Comparison of ENCODE assay signal across 8 cellular contexts in the genomic region with DNA sequence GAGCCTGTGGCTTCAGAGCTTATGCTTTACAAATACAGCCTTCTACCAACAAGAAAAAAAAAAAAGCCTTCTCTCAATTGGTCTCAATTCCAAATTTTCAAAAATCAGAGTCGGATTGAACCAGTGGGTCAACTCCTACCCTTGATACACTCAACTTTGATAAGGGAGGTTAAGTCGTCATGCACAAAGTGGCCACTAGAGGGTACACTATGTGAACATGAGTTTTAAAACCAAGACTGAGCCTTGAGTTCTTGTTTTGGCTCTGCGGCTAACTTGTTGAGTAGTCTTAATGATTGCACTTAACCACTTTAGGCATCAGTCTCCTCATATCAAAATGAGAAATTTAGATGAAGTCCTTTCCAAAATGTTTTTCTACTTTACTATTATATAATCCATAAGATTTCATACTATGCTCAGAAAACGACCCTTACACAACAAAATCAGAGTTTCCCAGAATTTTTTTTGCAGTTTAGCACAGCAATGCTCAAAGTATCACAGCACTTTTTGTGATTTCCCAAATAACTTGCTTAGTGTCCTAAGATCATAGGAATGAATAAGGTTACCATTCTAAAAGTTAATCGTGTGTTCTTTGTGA.
DNase-seq lines count a peak whose midpoint lies in the region; ATAC-seq and TF ChIP-seq lines count a peak whose summit lies in the region.

No MANE protein-coding gene starts in this region.

- H3K4me1 ChIP-seq in HEK293 (ENCODE audit: control insufficient read depth, insufficient read depth, low read length), result no peaks in the 10 kb centered on the region
- no peaks in the 10 kb centered on the region for H3K4me1 ChIP-seq in neutrophil (ENCODE audit: control insufficient read depth in 1 of 2, insufficient read depth in 1 of 2, low read depth in 1 of 2, low read length in 1 of 2)
- no peaks in the 10 kb centered on the region for H3K4me1 ChIP-seq in upper lobe of right lung

- DNase-seq in NCI-H2081 (lab: John Stamatoyannopoulos, UW), result peak; percentile 52 to 58
- no peak for DNase-seq in NCI-H2081 treated with DMSO at 0.1 percent for 48 hours (lab: John Stamatoyannopoulos, UW)
- DNase-seq in NCI-H1930 (lab: John Stamatoyannopoulos, UW), result peak; percentile 27 to 53
- DNase-seq in activated CD4-positive, alpha-beta memory T cell treated with anti-CD3 and anti-CD28 coated beads, Interleukin-2, amount 10 ng/mL, durations not matched to agents 7 days and 5 days, result peak; percentile 61
- no peak for DNase-seq in epithelial cell of proximal tubule (ENCODE audit: low read depth)
- no peak for DNase-seq in upper lobe of right lung

- H3K9me3 Mint-ChIP-seq in activated CD4-positive, alpha-beta memory T cell treated with anti-CD3 and anti-CD28 coated beads, Interleukin-2, amount 10 ng/mL, durations not matched to agents 7 days and 5 days, result no peaks in the 10 kb centered on the region

- POLR2A ChIA-PET in HEK293 (lab: Yijun Ruan, JAX), result no interaction called here
- POLR2A ChIA-PET in activated CD4-positive, alpha-beta memory T cell treated with anti-CD3 and anti-CD28 coated beads, Interleukin-2, amount 10 ng/mL, durations not matched to agents 7 days and 5 days (lab: Charles Lee), result no interaction called here

- no peaks in the 10 kb centered on the region for H3K4me1 Mint-ChIP-seq in activated CD4-positive, alpha-beta memory T cell treated with anti-CD3 and anti-CD28 coated beads, Interleukin-2, amount 10 ng/mL, durations not matched to agents 7 days and 5 days

- TF ChIP-seq CTCF in HEK293 (tag by site-specific recombination; IDR thresholded peaks at IDR 0.05) (0 out of 2 replicates have a peak, but pooled peaks have one; percentile 14), epithelial cell of proximal tubule (conservative IDR thresholded peaks at IDR 0.05; ENCODE audit: low read depth, low read length) (peak; percentile 90), neutrophil (IDR thresholded peaks at IDR 0.05) (peak; percentile 59), upper lobe of right lung (IDR thresholded peaks at IDR 0.05) (peak; percentile 88)

- peaks cover 5% of the 10 kb centered on the region for H3K27me3 ChIP-seq in neutrophil
- H3K27me3 ChIP-seq in upper lobe of right lung, result peaks cover 5% of the 10 kb centered on the region

- H3K27ac Mint-ChIP-seq in activated CD4-positive, alpha-beta memory T cell treated with anti-CD3 and anti-CD28 coated beads, Interleukin-2, amount 10 ng/mL, durations not matched to agents 7 days and 5 days, result no peak overlapping the region

- no peaks in the 10 kb centered on the region for H3K36me3 Mint-ChIP-seq in activated CD4-positive, alpha-beta memory T cell treated with anti-CD3 and anti-CD28 coated beads, Interleukin-2, amount 10 ng/mL, durations not matched to agents 7 days and 5 days (ENCODE audit: low read depth)

- CTCF ChIA-PET in HEK293 (lab: Yijun Ruan, JAX), result interaction anchor here (0.6 to 2.9 kb wide), 41 partner anchors 9 to 514 kb away, joined by 3 to 31 read pairs (median 4); no protein-coding TSS in a partner anchor
- CTCF ChIA-PET in activated CD4-positive, alpha-beta memory T cell treated with anti-CD3 and anti-CD28 coated beads, Interleukin-2, amount 10 ng/mL, durations not matched to agents 7 days and 5 days (lab: Charles Lee), result interaction anchor here (0.7 to 1.7 kb wide), 18 partner anchors 9 to 1593 kb away, joined by 3 to 18 read pairs (median 3); no protein-coding TSS in a partner anchor

- H3K4me3 ChIP-seq in HEK293 (ENCODE audit: low read depth, low read length) (no peak overlapping the region), epithelial cell of proximal tubule (ENCODE audit: low read depth, low read length) (no peak overlapping the region), neutrophil (ENCODE audit: low read depth in 1 of 2, low read length in 1 of 2) (no peak overlapping the region), upper lobe of right lung (no peak overlapping the region)

- H3K27ac ChIP-seq in HEK293 (ENCODE audit: extremely low read depth, low read depth, low read length) (no peak overlapping the region), neutrophil (no peak overlapping the region), upper lobe of right lung (no peak overlapping the region)

- H3K27me3 Mint-ChIP-seq in activated CD4-positive, alpha-beta memory T cell treated with anti-CD3 and anti-CD28 coated beads, Interleukin-2, amount 10 ng/mL, durations not matched to agents 7 days and 5 days, result peaks cover 17% of the 10 kb centered on the region

- H3K9me3 ChIP-seq in HEK293 (ENCODE audit: control insufficient read depth, insufficient read depth, low read depth, low read length) (no peaks in the 10 kb centered on the region), neutrophil (no peaks in the 10 kb centered on the region), upper lobe of right lung (no peaks in the 10 kb centered on the region)

- no peak overlapping the region for H3K4me3 Mint-ChIP-seq in activated CD4-positive, alpha-beta memory T cell treated with anti-CD3 and anti-CD28 coated beads, Interleukin-2, amount 10 ng/mL, durations not matched to agents 7 days and 5 days

- intact Hi-C loops in upper lobe of right lung (cut with DNase I), result no loop called here

- H3K36me3 ChIP-seq in HEK293 (ENCODE audit: control insufficient read depth in 2 of 2, insufficient read depth in 1 of 2, low read length in 2 of 2), result no peaks in the 10 kb centered on the region
- H3K36me3 ChIP-seq in neutrophil, result no peaks in the 10 kb centered on the region
- H3K36me3 ChIP-seq in upper lobe of right lung, result no peaks in the 10 kb centered on the region

- ATAC-seq in upper lobe of right lung, result peak; percentile 94

TF ChIP-seq in HEK293, 187 proteins besides CTCF, POLR2A, EP300 and RAD21 (continues in another document):
- TF ChIP-seq ZNF202 (tag by site-specific recombination; IDR thresholded peaks at IDR 0.05; ENCODE audit: borderline replicate concordance) (no peak), ZSCAN23 (tag by site-specific recombination; IDR thresholded peaks at IDR 0.05) (no peak), SCRT2 (tag by site-specific recombination; IDR thresholded peaks at IDR 0.05) (peak; percentile 53), TRIM28 (IDR thresholded peaks at IDR 0.05; ENCODE audit: borderline replicate concordance, low read length) (0 out of 2 replicates have a peak, but pooled peaks have one; percentile 16), ZNF670 (tag by site-specific recombination; IDR thresholded peaks at IDR 0.05; ENCODE audit: low read depth) (no peak), SCRT1 (tag by site-specific recombination; IDR thresholded peaks at IDR 0.05; ENCODE audit: borderline replicate concordance) (peak; percentile 20; the same call in 1 of the 2 replicates), ZNF548 (tag by site-specific recombination; IDR thresholded peaks at IDR 0.05) (no peak)
- TF ChIP-seq, protein P1, sequence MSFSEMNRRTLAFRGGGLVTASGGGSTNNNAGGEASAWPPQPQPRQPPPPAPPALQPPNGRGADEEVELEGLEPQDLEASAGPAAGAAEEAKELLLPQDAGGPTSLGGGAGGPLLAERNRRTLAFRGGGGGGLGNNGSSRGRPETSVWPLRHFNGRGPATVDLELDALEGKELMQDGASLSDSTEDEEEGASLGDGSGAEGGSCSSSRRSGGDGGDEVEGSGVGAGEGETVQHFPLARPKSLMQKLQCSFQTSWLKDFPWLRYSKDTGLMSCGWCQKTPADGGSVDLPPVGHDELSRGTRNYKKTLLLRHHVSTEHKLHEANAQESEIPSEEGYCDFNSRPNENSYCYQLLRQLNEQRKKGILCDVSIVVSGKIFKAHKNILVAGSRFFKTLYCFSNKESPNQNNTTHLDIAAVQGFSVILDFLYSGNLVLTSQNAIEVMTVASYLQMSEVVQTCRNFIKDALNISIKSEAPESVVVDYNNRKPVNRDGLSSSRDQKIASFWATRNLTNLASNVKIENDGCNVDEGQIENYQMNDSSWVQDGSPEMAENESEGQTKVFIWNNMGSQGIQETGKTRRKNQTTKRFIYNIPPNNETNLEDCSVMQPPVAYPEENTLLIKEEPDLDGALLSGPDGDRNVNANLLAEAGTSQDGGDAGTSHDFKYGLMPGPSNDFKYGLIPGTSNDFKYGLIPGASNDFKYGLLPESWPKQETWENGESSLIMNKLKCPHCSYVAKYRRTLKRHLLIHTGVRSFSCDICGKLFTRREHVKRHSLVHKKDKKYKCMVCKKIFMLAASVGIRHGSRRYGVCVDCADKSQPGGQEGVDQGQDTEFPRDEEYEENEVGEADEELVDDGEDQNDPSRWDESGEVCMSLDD (tag by site-specific recombination; IDR thresholded peaks at IDR 0.05), result no peak
- TF ChIP-seq, protein P2, sequence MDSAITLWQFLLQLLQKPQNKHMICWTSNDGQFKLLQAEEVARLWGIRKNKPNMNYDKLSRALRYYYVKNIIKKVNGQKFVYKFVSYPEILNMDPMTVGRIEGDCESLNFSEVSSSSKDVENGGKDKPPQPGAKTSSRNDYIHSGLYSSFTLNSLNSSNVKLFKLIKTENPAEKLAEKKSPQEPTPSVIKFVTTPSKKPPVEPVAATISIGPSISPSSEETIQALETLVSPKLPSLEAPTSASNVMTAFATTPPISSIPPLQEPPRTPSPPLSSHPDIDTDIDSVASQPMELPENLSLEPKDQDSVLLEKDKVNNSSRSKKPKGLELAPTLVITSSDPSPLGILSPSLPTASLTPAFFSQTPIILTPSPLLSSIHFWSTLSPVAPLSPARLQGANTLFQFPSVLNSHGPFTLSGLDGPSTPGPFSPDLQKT (IDR thresholded peaks at IDR 0.05; ENCODE audit: borderline replicate concordance, low read depth, low read length), result no peak
- TF ChIP-seq, protein P3, sequence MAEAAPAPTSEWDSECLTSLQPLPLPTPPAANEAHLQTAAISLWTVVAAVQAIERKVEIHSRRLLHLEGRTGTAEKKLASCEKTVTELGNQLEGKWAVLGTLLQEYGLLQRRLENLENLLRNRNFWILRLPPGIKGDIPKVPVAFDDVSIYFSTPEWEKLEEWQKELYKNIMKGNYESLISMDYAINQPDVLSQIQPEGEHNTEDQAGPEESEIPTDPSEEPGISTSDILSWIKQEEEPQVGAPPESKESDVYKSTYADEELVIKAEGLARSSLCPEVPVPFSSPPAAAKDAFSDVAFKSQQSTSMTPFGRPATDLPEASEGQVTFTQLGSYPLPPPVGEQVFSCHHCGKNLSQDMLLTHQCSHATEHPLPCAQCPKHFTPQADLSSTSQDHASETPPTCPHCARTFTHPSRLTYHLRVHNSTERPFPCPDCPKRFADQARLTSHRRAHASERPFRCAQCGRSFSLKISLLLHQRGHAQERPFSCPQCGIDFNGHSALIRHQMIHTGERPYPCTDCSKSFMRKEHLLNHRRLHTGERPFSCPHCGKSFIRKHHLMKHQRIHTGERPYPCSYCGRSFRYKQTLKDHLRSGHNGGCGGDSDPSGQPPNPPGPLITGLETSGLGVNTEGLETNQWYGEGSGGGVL (tag by site-specific recombination; IDR thresholded peaks at IDR 0.05), result no peak

Comparison
In these comparisons a context has a peak if more than half of its experiments do, and no peak if none do; other contexts are left out.
1. DNase-seq: peak in NCI-H2081 (2 of 2), NCI-H1930 (2 of 2) and activated CD4-positive, alpha-beta memory T cell treated with anti-CD3 and anti-CD28 coated beads, Interleukin-2, amount 10 ng/mL, durations not matched to agents 7 days and 5 days (single experiment); none in NCI-H2081 treated with DMSO at 0.1 percent for 48 hours (single experiment), epithelial cell of proximal tubule (single experiment) and upper lobe of right lung (single experiment).
2. CTCF ChIP-seq: peak in every context shown above with its lines; median percentile 90 in epithelial cell of proximal tubule; 88 in upper lobe of right lung; 59 in neutrophil; 14 in HEK293.